16 cellular contexts compared by ENCODE assay signal in genomic region chr10:31299119-31299518, GRCh38. TPM values are rescaled to one million over a fixed set of nuclear protein-coding genes. Genes with fewer than 3 reads are reported as not detected.
DNase-seq lines count a peak whose midpoint lies in the region; ATAC-seq lines count a peak whose summit lies in the region.
"Had no signal": no experiment of that assay in that cellular context is flagged by ENCODE, and none has a peak within 500 bp of the region (broad histone marks: within the 10 kb centered on the region; RNA-seq: fewer than 3 reads in every experiment).

No MANE protein-coding gene starts in this region.

- no peak overlapping the region for H3K4me3 Mint-ChIP-seq in activated T-helper 17 cell treated with anti-CD3 and anti-CD28 coated beads, Interleukin-2, amount 50 U/mL, for 72 hours
- H3K4me3 Mint-ChIP-seq: brain, type B pancreatic cell had no signal

- DNase-seq in activated CD4-positive, CD25-positive, alpha-beta regulatory T cell (lab: John Stamatoyannopoulos, UW): no peak
- DNase-seq in lung microvascular endothelial cell (ENCODE audit: low read depth in 2 of 2): peak; percentile 63 to 74
- no peak for DNase-seq in COLO668 (lab: John Stamatoyannopoulos, UW; ENCODE audit: unreplicated experiment)
- DNase-seq in RKO (ENCODE audit: low spot score): no peak
- DNase-seq: activated CD4-positive, alpha-beta T cell treated with anti-CD3 and anti-CD28 coated beads for 4 hours; activated effector memory CD4-positive, alpha-beta T cell treated with Interleukin-2 at 50 U/mL for 16 hours; KG1; NCI-H1930; stimulated activated CD4-positive, alpha-beta T cell treated with anti-CD3 and anti-CD28 coated beads, Interleukin-1b, Interleukin-23, amount 100 ng/mL, for 48 hours had no signal

- H3K9me3 Mint-ChIP-seq in activated T-helper 17 cell treated with anti-CD3 and anti-CD28 coated beads, Interleukin-2, amount 50 U/mL, for 72 hours: peaks cover 3% of the 10 kb centered on the region
- H3K9me3 Mint-ChIP-seq: type B pancreatic cell had no signal

- H3K4me1 Mint-ChIP-seq in activated T-helper 17 cell treated with anti-CD3 and anti-CD28 coated beads, Interleukin-2, amount 50 U/mL, for 72 hours: peaks cover 5% of the 10 kb centered on the region
- H3K4me1 Mint-ChIP-seq: brain had no signal

- H3K36me3 Mint-ChIP-seq in activated T-helper 17 cell treated with anti-CD3 and anti-CD28 coated beads, Interleukin-2, amount 50 U/mL, for 72 hours (ENCODE audit: low read depth): no peaks in the 10 kb centered on the region
- H3K36me3 Mint-ChIP-seq: brain, type B pancreatic cell had no signal

- no peak overlapping the region for H3K27ac Mint-ChIP-seq in activated T-helper 17 cell treated with anti-CD3 and anti-CD28 coated beads, Interleukin-2, amount 50 U/mL, for 72 hours
- H3K27ac Mint-ChIP-seq: brain, type B pancreatic cell had no signal

- peaks cover 3% of the 10 kb centered on the region for H3K27me3 Mint-ChIP-seq in activated T-helper 17 cell treated with anti-CD3 and anti-CD28 coated beads, Interleukin-2, amount 50 U/mL, for 72 hours
- H3K27me3 Mint-ChIP-seq: type B pancreatic cell had no signal

- peak; percentile 63 to 75 for ATAC-seq in activated CD4-positive, CD25-positive, alpha-beta regulatory T cell treated with anti-CD3 and anti-CD28 coated beads, Interleukin-2, amount 50 U/mL, for 24 hours
- peak; percentile 43 for ATAC-seq in HG02610 (IDR thresholded peaks at IDR 0.05; ENCODE audit: unreplicated experiment)
- ATAC-seq in activated T-helper 17 cell treated with anti-CD3 and anti-CD28 coated beads, Interleukin-2, amount 50 U/mL, for 72 hours (replicated peaks): peak; percentile 49
- no peak for ATAC-seq in GM21447 (IDR thresholded peaks at IDR 0.05; ENCODE audit: unreplicated experiment)
- ATAC-seq: left lobe of liver had no signal

RNA-seq across cellular contexts. Expression of gene ZEB1, which starts 19.9 kb away (rescaled TPM):
- 10 to 100 TPM; 46.5 to 49.2 TPM for total RNA-seq in activated T-helper 17 cell treated with anti-CD3 and anti-CD28 coated beads, Interleukin-2, amount 50 U/mL, for 72 hours
- total RNA-seq in lung microvascular endothelial cell: 49.7 and 69.4 TPM in 2 replicates

Comparison
In these comparisons a context has a peak if more than half of its experiments do, and no peak if none do; other contexts are left out.
1. DNase-seq: peak in lung microvascular endothelial cell (2 of 2); none in activated CD4-positive, CD25-positive, alpha-beta regulatory T cell (0 of 4), COLO668 (single experiment) and RKO (single experiment).